Comparison of ENCODE assay signal across 8 cellular contexts in the genomic region with DNA sequence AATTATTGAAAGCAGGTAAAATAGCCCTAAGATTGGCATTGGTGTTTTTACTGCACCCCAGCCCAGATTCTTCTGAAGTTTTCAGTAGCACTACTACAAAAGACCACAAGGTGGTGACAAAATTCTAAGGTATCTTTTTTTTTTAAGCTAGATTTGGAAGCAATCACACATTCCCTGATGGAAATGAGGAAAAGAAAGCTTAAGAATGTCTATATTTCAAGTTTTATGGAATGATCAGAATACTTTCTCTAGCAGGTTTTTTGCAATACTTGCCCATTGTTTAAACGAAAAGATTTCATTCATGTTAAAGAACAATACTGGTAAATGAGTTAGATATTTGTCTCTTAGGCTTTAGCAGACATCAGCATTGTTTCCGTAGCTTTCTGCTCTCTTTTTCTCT. TPM values are rescaled to one million over a fixed set of nuclear protein-coding genes. Genes with fewer than 3 reads are reported as not detected.
DNase-seq lines count a peak whose midpoint lies in the region; ATAC-seq and TF ChIP-seq lines count a peak whose summit lies in the region.

No MANE protein-coding gene starts in this region.

- H3K27ac Mint-ChIP-seq in brain = no peak overlapping the region
- H3K27ac Mint-ChIP-seq in activated naive CD4-positive, alpha-beta T cell treated with anti-CD3 and anti-CD28 coated beads for 36 hours = no peak overlapping the region

- intact Hi-C loops in lower lobe of right lung (cut with DNase I) = loop anchor here (10.0 kb wide), 1 partner anchor 215 kb away; no protein-coding TSS in a partner anchor
- intact Hi-C loops in activated naive CD4-positive, alpha-beta T cell treated with anti-CD3 and anti-CD28 coated beads for 36 hours (cut with micrococcal nuclease) = loop anchor here (1.0 to 5.0 kb wide), 3 partner anchors 32 to 211 kb away; partner anchors contain the start of gene ZNF638

- H3K36me3 Mint-ChIP-seq in brain = no peaks in the 10 kb centered on the region
- no peaks in the 10 kb centered on the region for H3K36me3 Mint-ChIP-seq in activated naive CD4-positive, alpha-beta T cell treated with anti-CD3 and anti-CD28 coated beads for 36 hours (ENCODE audit: low read depth)

- no peak overlapping the region for H3K4me3 Mint-ChIP-seq in brain
- H3K4me3 Mint-ChIP-seq in activated naive CD4-positive, alpha-beta T cell treated with anti-CD3 and anti-CD28 coated beads for 36 hours = no peak overlapping the region

- H3K4me1 Mint-ChIP-seq in brain = no peaks in the 10 kb centered on the region
- no peaks in the 10 kb centered on the region for H3K4me1 Mint-ChIP-seq in activated naive CD4-positive, alpha-beta T cell treated with anti-CD3 and anti-CD28 coated beads for 36 hours (ENCODE audit: low read depth)

- TF ChIP-seq CTCF in LNCAP (IDR thresholded peaks at IDR 0.05) (peak; percentile 55), brain (conservative IDR thresholded peaks at IDR 0.05) (peak; percentile 82 to 83), lower lobe of right lung (IDR thresholded peaks at IDR 0.05) (peak; percentile 75)

- H3K36me3 ChIP-seq in lower lobe of right lung = no peaks in the 10 kb centered on the region

- DNase-seq in NCI-H2081 (lab: John Stamatoyannopoulos, UW) (peak; percentile 1 to 10), NCI-H2081 treated with DMSO at 0.1 percent for 48 hours (lab: John Stamatoyannopoulos, UW) (no peak), lower lobe of right lung (no peak), HK-2 (ENCODE audit: unreplicated experiment) (no peak)
- DNase-seq in activated naive CD4-positive, alpha-beta T cell treated with anti-CD3 and anti-CD28 coated beads for 36 hours = no peak

- no peaks in the 10 kb centered on the region for H3K4me1 ChIP-seq in lower lobe of right lung

- no peak overlapping the region for H3K4me3 ChIP-seq in lower lobe of right lung

- no peaks in the 10 kb centered on the region for H3K27me3 ChIP-seq in lower lobe of right lung (ENCODE audit: low read depth)

- CTCF ChIA-PET in activated naive CD4-positive, alpha-beta T cell treated with anti-CD3 and anti-CD28 coated beads for 36 hours (lab: Charles Lee) = interaction anchor here (0.7 to 3.8 kb wide), 24 partner anchors 14 to 247 kb away, joined by 3 to 77 read pairs (median 4); partner anchors contain the start of genes PAIP2B and ZNF638

- no peaks in the 10 kb centered on the region for H3K27me3 Mint-ChIP-seq in brain
- H3K27me3 Mint-ChIP-seq in activated naive CD4-positive, alpha-beta T cell treated with anti-CD3 and anti-CD28 coated beads for 36 hours (ENCODE audit: low read depth) = peaks cover 5% of the 10 kb centered on the region

- ATAC-seq in lower lobe of right lung (no peak), HG03354 (IDR thresholded peaks at IDR 0.05; ENCODE audit: poor library complexity, severe bottlenecking, unreplicated experiment) (no peak)

- no peak overlapping the region for H3K27ac ChIP-seq in lower lobe of right lung

- no peaks in the 10 kb centered on the region for H3K9me3 ChIP-seq in lower lobe of right lung

- no peaks in the 10 kb centered on the region for H3K9me3 Mint-ChIP-seq in brain
- no peaks in the 10 kb centered on the region for H3K9me3 Mint-ChIP-seq in activated naive CD4-positive, alpha-beta T cell treated with anti-CD3 and anti-CD28 coated beads for 36 hours

RNA-seq across cellular contexts. Expression of gene ZNF638, which starts 32.1 kb away (rescaled TPM):
- 21.6 TPM for polyA plus RNA-seq in brain (ENCODE audit: insufficient read depth, low read depth, low replicate concordance)
- total RNA-seq in lower lobe of right lung = 115 TPM
- 10 to 100 TPM; 79.8 to 84.0 TPM for total RNA-seq in activated naive CD4-positive, alpha-beta T cell treated with anti-CD3 and anti-CD28 coated beads for 36 hours

Comparison
In these comparisons a context has a peak if more than half of its experiments do, and no peak if none do; other contexts are left out.
1. DNase-seq: peak in NCI-H2081 (2 of 2); none in NCI-H2081 treated with DMSO at 0.1 percent for 48 hours (single experiment), lower lobe of right lung (single experiment), HK-2 (single experiment) and activated naive CD4-positive, alpha-beta T cell treated with anti-CD3 and anti-CD28 coated beads for 36 hours (single experiment).
2. Peak in every context shown above with its lines, with median percentiles within 50 percentile points of each other: CTCF ChIP-seq.